8 cellular contexts compared by ENCODE assay signal in genomic region chr4:83010522-83011318, GRCh38.
DNase-seq lines count a peak whose midpoint lies in the region; ATAC-seq lines count a peak whose summit lies in the region.

Gene LIN54 (minus strand): TSS chr4:83010823. CDS start chr4:82984844, 25,979 bp downstream.

- ATAC-seq in HG02852 (IDR thresholded peaks at IDR 0.05; ENCODE audit: unreplicated experiment): peak; percentile 45
- peak; percentile 58 to 64 for ATAC-seq in activated CD4-positive, CD25-positive, alpha-beta regulatory T cell treated with anti-CD3 and anti-CD28 coated beads, Interleukin-2, amount 50 U/mL, for 24 hours

- peak; percentile 40 for DNase-seq in NCI-H146 (lab: John Stamatoyannopoulos, UW)
- DNase-seq in NCI-H146 treated with DMSO at 0.1 percent for 48 hours (lab: John Stamatoyannopoulos, UW; ENCODE audit: unreplicated experiment): no peak
- DNase-seq in NCI-H2171 treated with DMSO at 0.1 percent for 48 hours (lab: John Stamatoyannopoulos, UW): peak; percentile 51
- DNase-seq in central memory CD4-positive, alpha-beta T cell: peak; percentile 88
- peak; percentile 89 for DNase-seq in islet precursor cell
- peak; percentile 59 to 79 (median 79) for DNase-seq in stimulated activated CD4-positive, alpha-beta T cell treated with anti-CD3 and anti-CD28 coated beads, Interleukin-12 subunit alpha, Interleukin-12 subunit beta, amount 100 ng/mL, for 48 hours (ENCODE audit: low read depth in 2 of 3, low spot score in 1 of 3)
